ENCODE assay signal across 8 cellular contexts in the genomic region with DNA sequence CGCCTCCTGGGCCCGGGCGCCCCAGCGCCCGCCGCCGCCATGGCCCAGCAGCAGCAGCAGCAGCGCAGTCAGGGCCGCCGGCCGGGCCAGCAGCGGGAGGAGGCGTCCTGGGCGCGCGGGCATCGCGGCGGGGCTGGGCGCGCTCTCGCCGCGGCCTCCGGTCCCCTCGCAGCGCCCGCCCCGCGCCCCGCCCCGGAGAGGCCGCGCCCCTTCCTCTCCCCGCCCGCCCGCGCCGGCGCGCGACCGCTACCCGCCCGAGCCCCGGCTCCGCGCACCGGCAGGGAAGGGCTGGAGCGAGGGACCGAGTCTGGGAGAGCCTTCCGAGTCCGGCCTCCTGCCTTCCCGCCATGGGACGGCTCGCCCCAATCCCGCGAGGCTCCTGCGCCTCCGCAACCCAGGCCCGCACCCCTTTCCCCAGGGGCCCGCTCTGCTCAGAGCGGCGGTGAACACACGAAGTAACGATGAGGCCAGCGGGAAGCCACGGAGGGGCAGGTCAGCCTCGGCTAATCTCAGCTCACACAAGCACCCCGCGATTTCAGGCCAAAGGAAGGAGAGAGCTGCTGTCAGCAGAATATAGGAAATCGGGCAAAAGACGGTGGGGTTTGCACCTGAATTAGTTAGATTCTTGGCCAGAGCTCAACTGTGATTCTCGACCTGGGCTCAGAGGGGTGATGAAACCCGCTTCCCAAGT. TPM values are rescaled to one million over a fixed set of nuclear protein-coding genes. Genes with fewer than 3 reads are reported as not detected.
DNase-seq lines count a peak whose midpoint lies in the region; ATAC-seq lines count a peak whose summit lies in the region.

A gene (minus strand): TSS at position 135 of the 691 bp plus-strand sequence. CDS start 12 bp downstream, at position 123.

- H3K36me3 Mint-ChIP-seq in activated T-cell treated with anti-CD3 and anti-CD28 coated beads, Interleukin-2, amount 50 U/mL, for 4 hours (ENCODE audit: insufficient read depth) = no peaks in the 10 kb centered on the region

- H3K9me3 ChIP-seq in muscle layer of colon (ENCODE audit: low read length) = no peaks in the 10 kb centered on the region

- no peaks in the 10 kb centered on the region for H3K9me3 Mint-ChIP-seq in activated T-cell treated with anti-CD3 and anti-CD28 coated beads, Interleukin-2, amount 50 U/mL, for 4 hours

- ATAC-seq in GM19452 (IDR thresholded peaks at IDR 0.05; ENCODE audit: unreplicated experiment) (peak; percentile 71), HG03571 (IDR thresholded peaks at IDR 0.05; ENCODE audit: unreplicated experiment) (peak; percentile 75), esophagus mucosa (peak; percentile 88)
- ATAC-seq in activated T-cell treated with anti-CD3 and anti-CD28 coated beads, Interleukin-2, amount 50 U/mL, for 4 hours = peak; percentile 88 to 89

- H3K4me3 Mint-ChIP-seq in activated T-cell treated with anti-CD3 and anti-CD28 coated beads, Interleukin-2, amount 50 U/mL, for 4 hours = peak within 1 kb of the TSS; percentile 81

- DNase-seq in CD1c-positive myeloid dendritic cell (ENCODE audit: extremely low spot score) (peak; percentile 85), OCI-M1 (lab: John Stamatoyannopoulos, UW) (peak; percentile 82)
- DNase-seq in activated T-cell treated with anti-CD3 and anti-CD28 coated beads, Interleukin-2, amount 50 U/mL, for 4 hours = peak; percentile 63
- peak; percentile 32 to 38 for DNase-seq in stimulated activated CD8-positive, alpha-beta memory T cell treated with anti-CD3 and anti-CD28 coated beads, Interleukin-7, amount 100 ng/mL, for 1 hour (ENCODE audit: low read depth in 2 of 2)

- peaks cover 9% of the 10 kb centered on the region for H3K4me1 Mint-ChIP-seq in activated T-cell treated with anti-CD3 and anti-CD28 coated beads, Interleukin-2, amount 50 U/mL, for 4 hours (ENCODE audit: low read depth)

- no peak within 1 kb of the TSS for H3K27ac ChIP-seq in muscle layer of colon (ENCODE audit: low read depth, low read length)

- H3K36me3 ChIP-seq in muscle layer of colon (ENCODE audit: insufficient read depth, low read length) = no peaks in the 10 kb centered on the region

- peak within 1 kb of the TSS; percentile 71 to 72 for H3K4me3 ChIP-seq in muscle layer of colon (ENCODE audit: low read depth in 1 of 2, low read length in 2 of 2)

- peaks cover 1% of the 10 kb centered on the region for H3K27me3 Mint-ChIP-seq in activated T-cell treated with anti-CD3 and anti-CD28 coated beads, Interleukin-2, amount 50 U/mL, for 4 hours (ENCODE audit: low read depth)

- peak within 1 kb of the TSS; percentile 71 for H3K9ac ChIP-seq in muscle layer of colon (ENCODE audit: low read length)

- no peaks in the 10 kb centered on the region for H3K27me3 ChIP-seq in muscle layer of colon (ENCODE audit: control insufficient read depth in 1 of 2, insufficient read depth in 2 of 2, low read length in 2 of 2)

- peaks cover 11% of the 10 kb centered on the region for H3K4me1 ChIP-seq in muscle layer of colon (ENCODE audit: insufficient read depth, low read length)

RNA-seq across cellular contexts. Expression of the gene that starts here (rescaled TPM):
- 100 to 1,000 TPM; 121 to 131 (median 122) TPM for total RNA-seq in activated T-cell treated with anti-CD3 and anti-CD28 coated beads, Interleukin-2, amount 50 U/mL, for 4 hours
- 73.5 TPM for total RNA-seq in esophagus mucosa

Comparison
In these comparisons a context has a peak if more than half of its experiments do, and no peak if none do; other contexts are left out.
1. DNase-seq: peak in every context shown above with its lines; median percentile 85 in CD1c-positive myeloid dendritic cell; 82 in OCI-M1; 63 in activated T-cell treated with anti-CD3 and anti-CD28 coated beads, Interleukin-2, amount 50 U/mL, for 4 hours; 35 in stimulated activated CD8-positive, alpha-beta memory T cell treated with anti-CD3 and anti-CD28 coated beads, Interleukin-7, amount 100 ng/mL, for 1 hour.